9 cellular contexts compared by ENCODE assay signal in genomic region chr6:15399651-15400470, GRCh38.
A peak's percentile ranks its signal among the peaks of the same experiment; 100 is the strongest.
DNase-seq lines count a peak whose midpoint lies in the region; ATAC-seq, FAIRE-seq and TF ChIP-seq lines count a peak whose summit lies in the region.
"Had no signal": no experiment of that assay in that cellular context is flagged by ENCODE, and none has a peak within 500 bp of the region (broad histone marks: within the 10 kb centered on the region; RNA-seq: fewer than 3 reads in every experiment).

No MANE protein-coding gene starts in this region.

- H2AFZ ChIP-seq in K562 (ENCODE audit: low read depth, low read length), result peak overlapping the region; percentile 10; the same call in 1 of the 2 replicates

- WGBS in K562 (ENCODE audit: insufficient coverage, low coverage, missing lambda C conversion rate), result 4% methylated on average over 9 of the region's 9 CpGs

- peak; percentile 55 for DNase-seq in ELF-1 (ENCODE audit: low read depth, low spot score)
- peak; percentile 88 for DNase-seq in NCI-H2196 (lab: John Stamatoyannopoulos, UW; ENCODE audit: unreplicated experiment)
- DNase-seq in K562 (ENCODE audit: extremely low read depth in 1 of 4, low spot score in 3 of 4), result peak; percentile 82 to 91 (median 86)
- DNase-seq in iris pigment epithelial cell (ENCODE audit: low read depth), result peak; percentile 87
- no peak for DNase-seq in HPDE6-E6E7 (ENCODE audit: extremely low spot score)

- in situ Hi-C loops in K562 (cut with MboI), result no loop called here

- intact Hi-C loops in K562 (cut with micrococcal nuclease), result loop anchor here (2.0 to 10.0 kb wide), 3 partner anchors 223 to 595 kb away; no protein-coding TSS in a partner anchor

- TF ChIP-seq POLR2A in K562 (conservative IDR thresholded peaks at IDR 0.05), result no peak

- CTCF ChIA-PET in K562 (lab: Yijun Ruan, JAX; ENCODE audit: low intra/inter-chr PET ratio), result no interaction called here

- H3K36me3 ChIP-seq in K562 (ENCODE audit: control insufficient read depth, insufficient read depth, low read length) (no peaks in the 10 kb centered on the region), skeletal muscle satellite cell (ENCODE audit: insufficient read depth, low read length) (no peaks in the 10 kb centered on the region)

- H3K4me2 ChIP-seq in K562 (ENCODE audit: insufficient read depth, low read length), result peak overlapping the region; percentile 65
- H3K4me2 ChIP-seq in skeletal muscle satellite cell (ENCODE audit: low read length), result peak overlapping the region; percentile 82

- H3K4me3 ChIP-seq in K562, result peak overlapping the region; percentile 29
- peak overlapping the region; percentile 54 for H3K4me3 ChIP-seq in skeletal muscle satellite cell (ENCODE audit: low read length)

- H3K9me3 ChIP-seq in K562 (replicated peaks; ENCODE audit: control insufficient read depth, insufficient read depth, low read depth, low read length), result no peaks in the 10 kb centered on the region
- no peaks in the 10 kb centered on the region for H3K9me3 ChIP-seq in skeletal muscle satellite cell (replicated peaks; ENCODE audit: low read length)

- FAIRE-seq in K562 (lab: Jason Lieb, UNC), result peak; percentile 40
- FAIRE-seq: TTC549 had no signal

- peaks cover 96% of the 10 kb centered on the region for H3K79me2 ChIP-seq in K562 (ENCODE audit: control insufficient read depth, insufficient read depth, low read length)

- peak; percentile 37; the same call in 1 of the 2 replicates for TF ChIP-seq EP300 in K562 (IDR thresholded peaks at IDR 0.05; ENCODE audit: low read length)

- H3K9ac ChIP-seq in K562 (ENCODE audit: insufficient read depth in 1 of 2, low read depth in 2 of 2, low read length in 2 of 2) (peak overlapping the region; percentile 31 to 78; a peak in 2 of 4 replicates), skeletal muscle satellite cell (ENCODE audit: low read depth, low read length) (peak overlapping the region; percentile 18)

- H3K4me1 ChIP-seq in K562 (replicated peaks in 1 of 2; ENCODE audit: control insufficient read depth in 2 of 2, insufficient read depth in 2 of 2, low read length in 2 of 2), result peaks cover 13 to 63% of the 10 kb centered on the region in 2 experiments; a peak in 4 of 5 replicates
- H3K4me1 ChIP-seq in skeletal muscle satellite cell (ENCODE audit: control insufficient read depth, insufficient read depth, low read length), result peaks cover 22% of the 10 kb centered on the region

- ATAC-seq in K562, result peak; percentile 83
- ATAC-seq in HG02763 (IDR thresholded peaks at IDR 0.05; ENCODE audit: unreplicated experiment), result no peak
- ATAC-seq in HG03280 (IDR thresholded peaks at IDR 0.05; ENCODE audit: unreplicated experiment), result no peak

- no TSS peak for BruUV-seq in K562 (replicated peaks; lab: Mats Ljungman, UMichigan)

- H3K9me1 ChIP-seq in K562 (ENCODE audit: control insufficient read depth, insufficient read depth, low read length), result no peaks in the 10 kb centered on the region

- H4K20me1 ChIP-seq in K562 (replicated peaks; ENCODE audit: control insufficient read depth, insufficient read depth, low read length), result peaks cover 37% of the 10 kb centered on the region

- peak overlapping the region; percentile 64 for H3K27ac ChIP-seq in K562 (ENCODE audit: extremely low read depth, low read depth, low read length)

- TF ChIP-seq CTCF in K562 (IDR thresholded peaks at IDR 0.05 in 2 of 3, conservative IDR thresholded peaks at IDR 0.05 in 1 of 3; ENCODE audit: insufficient read depth in 2 of 3, low read depth in 1 of 3, low read length in 3 of 3), result no peak

- TF ChIP-seq RAD21 in K562 (CRISPR knock-in tag; conservative IDR thresholded peaks at IDR 0.05 in 1 of 2, IDR thresholded peaks at IDR 0.05 in 1 of 2), result no peak

- POLR2A ChIA-PET in K562 (lab: Yijun Ruan, JAX), result interaction anchor here (0.5 to 2.6 kb wide), 11 partner anchors 9 to 833 kb away, joined by 3 to 12 read pairs (median 3); no protein-coding TSS in a partner anchor

- no peaks in the 10 kb centered on the region for H3K27me3 ChIP-seq in K562 (ENCODE audit: control insufficient read depth in 2 of 2, insufficient read depth in 2 of 2, low read length in 2 of 2)
- H3K27me3 ChIP-seq in skeletal muscle satellite cell (ENCODE audit: control insufficient read depth, insufficient read depth, low read length), result no peaks in the 10 kb centered on the region

TF ChIP-seq in K562, 482 proteins besides CTCF, POLR2A, EP300 and RAD21 (continues in another document):
- TF ChIP-seq RCOR1 (IDR thresholded peaks at IDR 0.05; ENCODE audit: borderline replicate concordance in 1 of 2, low read depth in 2 of 2, low read length in 2 of 2) (peak in 1 of 2 experiments; percentile 53; a peak in 1 of 4 replicates), SRSF9 (IDR thresholded peaks at IDR 0.05; ENCODE audit: borderline replicate concordance, low read depth, low read length) (no peak), CCAR2 (IDR thresholded peaks at IDR 0.05; ENCODE audit: low read depth, low read length) (no peak), DPF2 (IDR thresholded peaks at IDR 0.05) (peak; percentile 48), TAL1 (IDR thresholded peaks at IDR 0.05) (peak; percentile 38; the same call in 1 of the 2 replicates), ZNF274 (IDR thresholded peaks at IDR 0.05; ENCODE audit: borderline replicate concordance, low read depth, low read length) (no peak), TFAM (CRISPR knock-in tag; conservative IDR thresholded peaks at IDR 0.05) (no peak), ZBTB33 (CRISPR knock-in tag; IDR thresholded peaks at IDR 0.05) (peak; percentile 49; the same call in 1 of the 2 replicates), SNIP1 (IDR thresholded peaks at IDR 0.05; ENCODE audit: low read depth) (no peak), ZNF165 (CRISPR knock-in tag; IDR thresholded peaks at IDR 0.05; ENCODE audit: borderline replicate concordance) (no peak), ATF4 (CRISPR knock-in tag; IDR thresholded peaks at IDR 0.05) (no peak), NCOR1 (IDR thresholded peaks at IDR 0.05) (peak; percentile 44; the same call in 1 of the 2 replicates), SMARCA4 (IDR thresholded peaks at IDR 0.05) (peak; percentile 39; the same call in 1 of the 2 replicates), PCBP1 (IDR thresholded peaks at IDR 0.05; ENCODE audit: low read depth, low read length, poor library complexity, severe bottlenecking) (no peak)
- TF ChIP-seq, protein P1, sequence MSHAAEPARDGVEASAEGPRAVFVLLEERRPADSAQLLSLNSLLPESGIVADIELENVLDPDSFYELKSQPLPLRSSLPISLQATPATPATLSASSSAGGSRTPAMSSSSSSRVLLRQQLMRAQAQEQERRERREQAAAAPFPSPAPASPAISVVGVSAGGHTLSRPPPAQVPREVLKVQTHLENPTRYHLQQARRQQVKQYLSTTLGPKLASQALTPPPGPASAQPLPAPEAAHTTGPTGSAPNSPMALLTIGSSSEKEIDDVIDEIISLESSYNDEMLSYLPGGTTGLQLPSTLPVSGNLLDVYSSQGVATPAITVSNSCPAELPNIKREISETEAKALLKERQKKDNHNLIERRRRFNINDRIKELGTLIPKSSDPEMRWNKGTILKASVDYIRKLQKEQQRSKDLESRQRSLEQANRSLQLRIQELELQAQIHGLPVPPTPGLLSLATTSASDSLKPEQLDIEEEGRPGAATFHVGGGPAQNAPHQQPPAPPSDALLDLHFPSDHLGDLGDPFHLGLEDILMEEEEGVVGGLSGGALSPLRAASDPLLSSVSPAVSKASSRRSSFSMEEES (CRISPR knock-in tag; IDR thresholded peaks at IDR 0.05), result no peak
